In genomic region chr19:40798997-40799557, GRCh38 we compare ENCODE assay signal across 7 cellular contexts. TPM values are rescaled to one million over a fixed set of nuclear protein-coding genes. Genes with fewer than 3 reads are reported as not detected.
DNase-seq lines count a peak whose midpoint lies in the region; ATAC-seq, FAIRE-seq and TF ChIP-seq lines count a peak whose summit lies in the region.

EGLN2 (plus strand) TSS chr19:40799191; CDS start chr19:40800573, 1,382 bp downstream.

- no peaks in the 10 kb centered on the region for H3K36me3 ChIP-seq in pancreas

- ATAC-seq in GM18868 (IDR thresholded peaks at IDR 0.05; ENCODE audit: unreplicated experiment) (peak; percentile 6), HG02943 (IDR thresholded peaks at IDR 0.05; ENCODE audit: low read depth, unreplicated experiment) (peak; percentile 1), T-helper 17 cell (peak; percentile 86), pancreas (peak in 2 of 4 donors; percentile 1 to 5)

- peak within 1 kb of the TSS; percentile 76 to 93 (median 90) for H3K4me3 ChIP-seq in pancreas

- H3K27me3 ChIP-seq in pancreas = no peaks in the 10 kb centered on the region

- peaks cover 25 to 45% (median 38%) of the 10 kb centered on the region in 3 donors for H3K4me1 ChIP-seq in pancreas

- FAIRE-seq in frontal cortex (lab: Jason Lieb, UNC) (no peak), pancreas (lab: Jason Lieb, UNC) (no peak)

- no peaks in the 10 kb centered on the region for H3K9me3 ChIP-seq in T-helper 17 cell (ENCODE audit: control insufficient read depth, low read length, poor library complexity, severe bottlenecking)
- no peaks in the 10 kb centered on the region for H3K9me3 ChIP-seq in pancreas

- no peaks in the 10 kb centered on the region for H3K27me3 Mint-ChIP-seq in T-helper 17 cell

- peak within 1 kb of the TSS; percentile 70 to 92 (median 82) for H3K27ac ChIP-seq in pancreas

- H3K4me3 Mint-ChIP-seq in T-helper 17 cell = peak within 1 kb of the TSS; percentile 98

- H3K4me1 Mint-ChIP-seq in T-helper 17 cell = peaks cover 46% of the 10 kb centered on the region

- intact Hi-C loops in pancreas (cut with DNase I) = no loop called here

- H3K27ac Mint-ChIP-seq in T-helper 17 cell = peak within 1 kb of the TSS; percentile 99

- TF ChIP-seq CTCF in pancreas (IDR thresholded peaks at IDR 0.05) = no peak

- DNase-seq in T-helper 17 cell = no peak
- peak in 1 of 2 donors; percentile 97 for DNase-seq in frontal cortex (ENCODE audit: low spot score in 2 of 2)
- peak in 1 of 6 donors; percentile 98 for DNase-seq in pancreas
- no peak for DNase-seq in SIG-M5 treated with dmso at 0.1 percent for 504 hours (lab: John Stamatoyannopoulos, UW; ENCODE audit: unreplicated experiment)
- no peak for DNase-seq in stimulated activated CD4-positive, alpha-beta T cell treated with anti-CD3 and anti-CD28 coated beads, Interleukin-12 subunit alpha, Interleukin-12 subunit beta, amount 100 ng/mL, for 4 hours

- peaks cover 12% of the 10 kb centered on the region for H3K36me3 Mint-ChIP-seq in T-helper 17 cell (ENCODE audit: low read depth)

- WGBS in pancreas, 2 donors = 0 to 1% methylated on average over 8 to 74 of the region's 81 CpGs

RNA-seq across cellular contexts. Expression of gene EGLN2, which starts in this region (rescaled TPM):
- total RNA-seq in T-helper 17 cell (100 to 1,000 TPM; 112 to 131 TPM), frontal cortex (46.5 TPM), pancreas (10 to 100 TPM; 22.3 to 45.6 (median 27.4) TPM)
- polyA plus RNA-seq in pancreas = 10 to 100 TPM; 57.6 to 82.1 TPM
